Comparison of ENCODE assay signal across 23 cellular contexts in genomic region chr4:16824278-16824806, GRCh38.
"Had no signal": no experiment of that assay in that cellular context is flagged by ENCODE, and none has a peak within 500 bp of the region (broad histone marks: within the 10 kb centered on the region; RNA-seq: fewer than 3 reads in every experiment).

No MANE protein-coding gene starts in this region.

- H3K27ac Mint-ChIP-seq: dendritic cell treated with granulocyte-macrophage colony-stimulating factor and Interleukin-4, amounts not matched to agents 40 ng/mL and 50 ng/mL, for 4 days; memory B cell; natural killer cell treated with Interleukin-12 subunit alpha and Interleukin-12 subunit beta and Interleukin-15 and Interleukin-18, amount 100 ng/mL, for 72 hours; neural progenitor cell; type B pancreatic cell had no signal

- DNase-seq: gastrocnemius medialis; heart right ventricle; islet precursor cell; left lung; lower lobe of right lung; midbrain; psoas muscle; retina; spleen; stimulated activated CD4-positive, alpha-beta T cell treated with anti-CD3 and anti-CD28 coated beads, Interleukin-15, amount 100 ng/mL, for 24 hours; stimulated activated CD4-positive, alpha-beta T cell treated with anti-CD3 and anti-CD28 coated beads, Interleukin-1b, Interleukin-23, amount 100 ng/mL, for 48 hours; stimulated activated naive CD4-positive, alpha-beta T cell treated with Interleukin-2 at 50 U/mL for 16 hours; thyroid gland had no signal

- H3K4me1 Mint-ChIP-seq: memory B cell had no signal

- H3K9me3 Mint-ChIP-seq: dendritic cell treated with granulocyte-macrophage colony-stimulating factor and Interleukin-4, amounts not matched to agents 40 ng/mL and 50 ng/mL, for 4 days; natural killer cell treated with Interleukin-12 subunit alpha and Interleukin-12 subunit beta and Interleukin-15 and Interleukin-18, amount 100 ng/mL, for 72 hours; neural progenitor cell; type B pancreatic cell had no signal

- H3K27ac ChIP-seq: left lung, lower lobe of right lung, neural progenitor cell, parathyroid adenoma, psoas muscle, suprapubic skin, thyroid gland had no signal

- H3K9me3 ChIP-seq: gastrocnemius medialis, heart right ventricle, left lung, lower lobe of right lung, psoas muscle, spleen, suprapubic skin, thyroid gland had no signal

- ATAC-seq: gastrocnemius medialis; heart right ventricle; left lung; lower lobe of right lung; natural killer cell treated with Interleukin-12 subunit alpha and Interleukin-12 subunit beta and Interleukin-15 and Interleukin-18, amount 100 ng/mL, for 72 hours; psoas muscle; sciatic nerve had no signal

- H3K4me3 ChIP-seq: gastrocnemius medialis, heart right ventricle, left lung, lower lobe of right lung, neural progenitor cell, psoas muscle, spleen, suprapubic skin, thyroid gland had no signal

- H3K27me3 Mint-ChIP-seq: memory B cell; natural killer cell treated with Interleukin-12 subunit alpha and Interleukin-12 subunit beta and Interleukin-15 and Interleukin-18, amount 100 ng/mL, for 72 hours had no signal

- H3K36me3 ChIP-seq: gastrocnemius medialis, heart right ventricle, left lung, lower lobe of right lung, neural progenitor cell, spleen, suprapubic skin, thyroid gland had no signal

- H3K4me3 Mint-ChIP-seq: dendritic cell treated with granulocyte-macrophage colony-stimulating factor and Interleukin-4, amounts not matched to agents 40 ng/mL and 50 ng/mL, for 4 days; memory B cell; natural killer cell treated with Interleukin-12 subunit alpha and Interleukin-12 subunit beta and Interleukin-15 and Interleukin-18, amount 100 ng/mL, for 72 hours; neural progenitor cell; type B pancreatic cell had no signal

- H3K27me3 ChIP-seq: gastrocnemius medialis, heart right ventricle, left lung, neural progenitor cell, spleen, suprapubic skin, thyroid gland had no signal

- H3K4me1 ChIP-seq: left lung, parathyroid adenoma, psoas muscle, suprapubic skin, thyroid gland had no signal

- H3K36me3 Mint-ChIP-seq: memory B cell; natural killer cell treated with Interleukin-12 subunit alpha and Interleukin-12 subunit beta and Interleukin-15 and Interleukin-18, amount 100 ng/mL, for 72 hours; type B pancreatic cell had no signal

- FAIRE-seq: colon, urothelium cell line had no signal
